Comparison of ENCODE assay signal across 12 cellular contexts in the genomic region with DNA sequence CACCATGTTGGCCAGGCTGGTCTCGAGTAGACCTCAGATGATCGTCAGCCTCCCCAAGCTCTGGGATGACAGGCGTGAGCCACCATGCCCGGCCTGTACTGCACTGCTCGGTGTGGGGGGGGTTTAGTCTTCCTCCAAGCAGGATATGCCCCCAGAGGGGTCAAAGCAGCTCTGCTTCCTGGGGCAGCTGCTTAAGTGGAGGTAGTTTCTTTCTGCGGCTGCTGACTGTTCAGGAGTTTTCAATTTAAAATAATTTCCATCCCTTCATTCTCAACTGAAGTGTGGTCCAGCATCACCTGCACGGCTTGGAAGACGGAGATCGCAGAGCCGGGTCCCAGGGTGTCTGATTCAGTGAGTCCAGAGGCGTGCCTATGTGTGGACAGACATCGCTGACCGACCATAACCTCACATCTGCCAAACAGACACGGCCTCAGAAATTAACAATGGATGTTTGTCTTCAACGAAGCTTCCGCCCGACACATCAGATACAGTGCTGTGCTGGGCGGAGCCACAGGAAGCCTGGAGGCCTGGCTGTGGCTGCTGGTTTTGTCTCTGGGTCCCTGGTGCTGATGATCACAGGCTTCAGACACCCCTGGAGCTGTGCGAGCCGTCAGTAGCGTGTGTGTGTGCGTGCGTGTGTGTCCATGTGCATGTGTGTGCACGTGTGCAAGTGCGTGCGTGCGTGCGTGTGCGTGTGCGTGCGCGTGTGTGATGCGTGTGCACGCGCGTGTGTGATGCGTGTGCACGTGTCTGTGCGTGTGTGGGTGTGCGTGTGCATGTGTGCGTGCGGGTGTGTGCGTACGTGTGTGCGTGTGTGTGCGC.
DNase-seq lines count a peak whose midpoint lies in the region; ATAC-seq, FAIRE-seq and TF ChIP-seq lines count a peak whose summit lies in the region.
"Had no signal": no experiment of that assay in that cellular context is flagged by ENCODE, and none has a peak within 500 bp of the region (broad histone marks: within the 10 kb centered on the region; RNA-seq: fewer than 3 reads in every experiment).

No MANE protein-coding gene starts in this region.

- peak overlapping the region; percentile 75; the same call in 1 of the 2 replicates for H2BK5ac ChIP-seq in H1 (ENCODE audit: low read depth, low read length)

- intact Hi-C loops in left lung (cut with DNase I) = no loop called here

- H2BK120ac ChIP-seq in H1 (replicated peaks; ENCODE audit: low read depth, low read length) = no peak overlapping the region

- no peak overlapping the region for H2BK20ac ChIP-seq in H1 (ENCODE audit: low read length)

- H3K36me3 ChIP-seq in H1 (ENCODE audit: control insufficient read depth in 2 of 4, insufficient read depth in 4 of 4, low read length in 3 of 4) (no peaks in the 10 kb centered on the region), left lung (no peaks in the 10 kb centered on the region), tibial nerve (no peaks in the 10 kb centered on the region)
- H3K36me3 ChIP-seq: pancreas had no signal

- ATAC-seq in left lung = peak; percentile 47
- ATAC-seq: pancreas had no signal

- FAIRE-seq in H1 (lab: Jason Lieb, UNC) = no peak
- FAIRE-seq: pancreas had no signal

- 0 out of 2 replicates have a peak overlapping the region, but pooled peaks have one; percentile 75 for H2AK5ac ChIP-seq in H1 (ENCODE audit: low read depth, low read length)

- 92% methylated on average over 46 of the region's 46 CpGs; no CpG with 5 or more reads in 1 of the 2 experiments for WGBS in H1 (ENCODE audit: extremely low coverage in 1 of 2, insufficient coverage in 1 of 2, insufficient read length in 1 of 2, insufficient replicate concordance in 2 of 2, low coverage in 1 of 2, low lambda C conversion rate in 2 of 2, missing lambda C conversion rate in 1 of 2), 2 experiments
- 55 to 71% methylated on average over 44 to 45 of the region's 46 CpGs for WGBS in tibial nerve, 2 donors

- no peaks in the 10 kb centered on the region for H3K79me2 ChIP-seq in H1 (ENCODE audit: control insufficient read depth in 1 of 2, insufficient read depth in 2 of 2, low read length in 2 of 2)

- no peak overlapping the region for H4K8ac ChIP-seq in H1 (ENCODE audit: extremely low read depth, insufficient read depth, low read length)

- TF ChIP-seq EP300 in H1 (IDR thresholded peaks at IDR 0.05; ENCODE audit: borderline replicate concordance in 1 of 2, low read depth in 2 of 2, low read length in 2 of 2) = no peak
- TF ChIP-seq EP300 in tibial nerve (IDR thresholded peaks at IDR 0.05) = peak in 1 of 2 donors; percentile 19

- no peak overlapping the region for H3K14ac ChIP-seq in H1 (ENCODE audit: insufficient read length)

- H3K4me1 ChIP-seq in H1 (replicated peaks in 1 of 4; ENCODE audit: control insufficient read depth in 3 of 4, insufficient read depth in 4 of 4, low read length in 3 of 4) = peaks cover 0 to 4% (median 2%) of the 10 kb centered on the region in 4 experiments; a peak in 2 of 7 replicates
- H3K4me1 ChIP-seq in left lung = peaks cover 0 to 4% of the 10 kb centered on the region in 2 donors
- peaks cover 0 to 23% (median 4%) of the 10 kb centered on the region in 4 donors for H3K4me1 ChIP-seq in tibial nerve
- H3K4me1 ChIP-seq: pancreas had no signal

- no peak overlapping the region for H3K18ac ChIP-seq in H1 (ENCODE audit: extremely low read depth, low read length)

- H3K4me2 ChIP-seq in H1 (ENCODE audit: insufficient read depth in 1 of 2, low read depth in 2 of 2, low read length in 2 of 2) = no peak overlapping the region

- H3K56ac ChIP-seq in H1 (replicated peaks; ENCODE audit: insufficient read length, low read depth, low read length) = no peak overlapping the region

- 0 out of 2 replicates have a peak overlapping the region, but pooled peaks have one; percentile 68 for H2BK12ac ChIP-seq in H1 (ENCODE audit: low read depth, low read length)

- H3K27me3 ChIP-seq in H1 (replicated peaks in 1 of 4; ENCODE audit: control insufficient read depth in 3 of 4, extremely low read depth in 1 of 4, insufficient read depth in 3 of 4, low read length in 3 of 4) (no peaks in the 10 kb centered on the region), left lung (no peaks in the 10 kb centered on the region), tibial nerve (no peaks in the 10 kb centered on the region)
- H3K27me3 ChIP-seq: pancreas had no signal

- no peaks in the 10 kb centered on the region for H4K20me1 ChIP-seq in H1 (replicated peaks in 1 of 2; ENCODE audit: control insufficient read depth in 1 of 2, insufficient read depth in 2 of 2, low read length in 2 of 2)

- no peaks in the 10 kb centered on the region for H3K79me1 ChIP-seq in H1 (ENCODE audit: low read depth, low read length)

- H2AFZ ChIP-seq in H1 (ENCODE audit: low read length) = no peak overlapping the region

- TF ChIP-seq RAD21 in H1 (IDR thresholded peaks at IDR 0.05 in 1 of 2, conservative IDR thresholded peaks at IDR 0.05 in 1 of 2; ENCODE audit: low read depth in 2 of 2, low read length in 2 of 2) = no peak

- no peak overlapping the region for H3K4ac ChIP-seq in H1 (replicated peaks; ENCODE audit: insufficient read length, low read depth, low read length)

- no peak overlapping the region for H3K23ac ChIP-seq in H1 (ENCODE audit: insufficient read length)

- CTCF ChIA-PET in H1 (lab: Charles Lee; ENCODE audit: partially characterized antibody) = interaction anchor here (1.2 kb wide), 1 partner anchor 128 kb away, joined by 3 read pairs; no protein-coding TSS in a partner anchor

- no peak overlapping the region for H4K5ac ChIP-seq in H1 (ENCODE audit: insufficient read length, low read depth, low read length)

- H3K27ac ChIP-seq in H1 (ENCODE audit: low read depth, low read length) (no peak overlapping the region), left lung (peak overlapping the region in 1 of 2 donors; percentile 3), tibial nerve (peak overlapping the region in 2 of 4 donors; percentile 71 to 77)
- H3K27ac ChIP-seq: coronary artery had no signal

- H2BK15ac ChIP-seq in H1 (ENCODE audit: low read length) = peak overlapping the region; percentile 72; the same call in 1 of the 2 replicates

- POLR2A ChIA-PET in H1 (lab: Charles Lee; ENCODE audit: partially characterized antibody) = no interaction called here

- TF ChIP-seq CTCF in H1 (IDR thresholded peaks at IDR 0.05; ENCODE audit: control extremely low read depth in 1 of 3, insufficient read depth in 1 of 3, low read depth in 1 of 3, low read length in 3 of 3) (no peak), left lung (IDR thresholded peaks at IDR 0.05) (no peak), tibial nerve (IDR thresholded peaks at IDR 0.05) (no peak)

- no peak for TF ChIP-seq POLR2A in H1 (IDR thresholded peaks at IDR 0.05; ENCODE audit: control extremely low read depth in 1 of 2, low read depth in 2 of 2, low read length in 2 of 2)
- no peak for TF ChIP-seq POLR2A in tibial nerve (IDR thresholded peaks at IDR 0.05)

- H3K9me3 ChIP-seq in H1 (ENCODE audit: insufficient read depth in 2 of 2, low read depth in 1 of 2, low read length in 1 of 2) = peaks cover 0 to 2% of the 10 kb centered on the region in 2 experiments; a peak in 1 of 4 replicates
- peaks cover 0 to 4% of the 10 kb centered on the region in 2 donors for H3K9me3 ChIP-seq in left lung
- peaks cover 0 to 4% (median 0%) of the 10 kb centered on the region in 4 donors for H3K9me3 ChIP-seq in tibial nerve
- H3K9me3 ChIP-seq: pancreas had no signal

- DNase-seq in HuH-7 (ENCODE audit: low spot score) = peak; percentile 73
- DNase-seq in H1 (ENCODE audit: low read depth in 1 of 2, low spot score in 2 of 2) = no peak
- peak in 1 of 2 donors; percentile 51 for DNase-seq in left lung
- peak; percentile 42 to 46 for DNase-seq in tibial nerve (ENCODE audit: low spot score in 2 of 2)
- no peak for DNase-seq in stimulated activated CD4-positive, alpha-beta T cell treated with anti-CD3 and anti-CD28 coated beads, Interleukin-4, amount 100 ng/mL, for 4 hours
- DNase-seq in NCI-H2081 treated with DMSO at 0.1 percent for 48 hours (lab: John Stamatoyannopoulos, UW) = no peak
- DNase-seq in stimulated activated CD4-positive, alpha-beta T cell treated with anti-CD3 and anti-CD28 coated beads, Interleukin-4, amount 100 ng/mL, for 24 hours = no peak
- DNase-seq: activated B cell treated with CpG ODN at 0.5 μM for 24 hours, NCI-H1436 treated with DMSO at 0.1 percent for 48 hours, pancreas, RPMI8226 had no signal

- 0 out of 7 replicates have a peak overlapping the region, but pooled peaks of 1 of the 4 experiments have one; percentile 11 for H3K9ac ChIP-seq in H1 (replicated peaks in 1 of 4; ENCODE audit: extremely low read depth in 1 of 4, low read depth in 3 of 4, low read length in 3 of 4)

- H3K4me3 ChIP-seq in H1 (ENCODE audit: extremely low read depth in 1 of 4, insufficient read depth in 2 of 4, low read depth in 3 of 4, low read length in 4 of 4) (no peak overlapping the region), left lung (no peak overlapping the region), tibial nerve (no peak overlapping the region)
- H3K4me3 ChIP-seq: coronary artery, pancreas had no signal

- H3K23me2 ChIP-seq in H1 (ENCODE audit: low read depth, low read length) = 0 out of 2 replicates have a peak, but pooled peaks cover 1% of the 10 kb centered on the region

- H4K91ac ChIP-seq in H1 (replicated peaks; ENCODE audit: insufficient read length, low read length) = peak overlapping the region; percentile 92

TF ChIP-seq in H1, 55 proteins besides CTCF, POLR2A, EP300 and RAD21 (continues in another document):
- TF ChIP-seq TBP (IDR thresholded peaks at IDR 0.05; ENCODE audit: low read depth, low read length) (no peak), BRCA1 (IDR thresholded peaks at IDR 0.05; ENCODE audit: low read depth, low read length) (no peak), TEAD4 (IDR thresholded peaks at IDR 0.05; ENCODE audit: low read depth, low read length) (no peak), CREB1 (IDR thresholded peaks at IDR 0.05) (no peak), CHD1 (IDR thresholded peaks at IDR 0.05; ENCODE audit: low read depth, low read length) (no peak), KDM5A (IDR thresholded peaks at IDR 0.05; ENCODE audit: low read length) (no peak), MAFK (IDR thresholded peaks at IDR 0.05; ENCODE audit: low read depth, low read length) (no peak), POLR2AphosphoS5 (IDR thresholded peaks at IDR 0.05; ENCODE audit: low read depth, low read length) (no peak), NANOG (IDR thresholded peaks at IDR 0.05; ENCODE audit: insufficient read depth, low read depth, low read length, poor library complexity, severe bottlenecking) (no peak), JUND (IDR thresholded peaks at IDR 0.05; ENCODE audit: low read length) (no peak), POU5F1 (IDR thresholded peaks at IDR 0.05; ENCODE audit: low read depth, low read length) (no peak), ASH2L (IDR thresholded peaks at IDR 0.05; ENCODE audit: low read length) (no peak), SP1 (IDR thresholded peaks at IDR 0.05; ENCODE audit: low read depth, low read length) (no peak), PHF8 (conservative IDR thresholded peaks at IDR 0.05; ENCODE audit: low read depth, low read length) (no peak)
- TF ChIP-seq, protein P1, sequence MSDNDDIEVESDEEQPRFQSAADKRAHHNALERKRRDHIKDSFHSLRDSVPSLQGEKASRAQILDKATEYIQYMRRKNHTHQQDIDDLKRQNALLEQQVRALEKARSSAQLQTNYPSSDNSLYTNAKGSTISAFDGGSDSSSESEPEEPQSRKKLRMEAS (IDR thresholded peaks at IDR 0.05) = no peak

Comparison
In these comparisons a context has a peak if more than half of its experiments do, and no peak if none do; other contexts are left out.
1. DNase-seq: peak in HuH-7 (single experiment) and tibial nerve (2 of 2); none in H1 (0 of 2), stimulated activated CD4-positive, alpha-beta T cell treated with anti-CD3 and anti-CD28 coated beads, Interleukin-4, amount 100 ng/mL, for 4 hours (0 of 2), NCI-H2081 treated with DMSO at 0.1 percent for 48 hours (single experiment) and stimulated activated CD4-positive, alpha-beta T cell treated with anti-CD3 and anti-CD28 coated beads, Interleukin-4, amount 100 ng/mL, for 24 hours (single experiment).